Comparison of ENCODE assay signal across 28 cellular contexts in genomic region chr18:76144844-76145243, GRCh38.
"Had no signal": no experiment of that assay in that cellular context is flagged by ENCODE, and none has a peak within 500 bp of the region (broad histone marks: within the 10 kb centered on the region; RNA-seq: fewer than 3 reads in every experiment).

No MANE protein-coding gene starts in this region.

- H3K4me1 ChIP-seq: parathyroid adenoma, psoas muscle, right lobe of liver, sigmoid colon, stomach, thyroid gland, tibial nerve, upper lobe of right lung, uterus had no signal

- H3K4me3 ChIP-seq: ovary, psoas muscle, right lobe of liver, sigmoid colon, stomach, thoracic aorta, thyroid gland, tibial nerve, upper lobe of right lung, uterus had no signal

- H3K36me3 ChIP-seq: ovary, right lobe of liver, sigmoid colon, stomach, thoracic aorta, thyroid gland, tibial nerve, upper lobe of right lung, uterus had no signal

- H3K36me3 Mint-ChIP-seq: naive thymus-derived CD8-positive, alpha-beta T cell; natural killer cell treated with Interleukin-12 subunit alpha and Interleukin-12 subunit beta and Interleukin-15 and Interleukin-18, amount 100 ng/mL, for 72 hours; stimulated activated effector memory CD8-positive, alpha-beta T cell treated with anti-CD3 and anti-CD28 coated beads, Interleukin-12 subunit alpha, Interleukin-12 subunit beta, amount 100 ng/mL, for 72 hours; stimulated activated naive B cell treated with anti-CD40 and anti-IgM and Interleukin-4, amounts not matched to agents 10 μg/mL and 1 μg/mL and 100 μg/mL, for 72 hours had no signal

- H3K9me3 Mint-ChIP-seq: naive thymus-derived CD8-positive, alpha-beta T cell; natural killer cell treated with Interleukin-12 subunit alpha and Interleukin-12 subunit beta and Interleukin-15 and Interleukin-18, amount 100 ng/mL, for 72 hours; neural crest cell had no signal

- H3K27ac Mint-ChIP-seq: naive thymus-derived CD8-positive, alpha-beta T cell; natural killer cell treated with Interleukin-12 subunit alpha and Interleukin-12 subunit beta and Interleukin-15 and Interleukin-18, amount 100 ng/mL, for 72 hours; nephron progenitor cell; progenitor cell of endocrine pancreas; stimulated activated effector memory CD8-positive, alpha-beta T cell treated with anti-CD3 and anti-CD28 coated beads, Interleukin-12 subunit alpha, Interleukin-12 subunit beta, amount 100 ng/mL, for 72 hours; stimulated activated naive B cell treated with anti-CD40 and anti-IgM and Interleukin-4, amounts not matched to agents 10 μg/mL and 1 μg/mL and 100 μg/mL, for 72 hours; stimulated activated naive CD8-positive, alpha-beta T cell treated with anti-CD3 and anti-CD28 coated beads, Interleukin-15, Interleukin-2, amounts not matched to agents 100 ng/mL and 50 ng/mL, for 24 hours had no signal

- H3K27ac ChIP-seq: ovary, parathyroid adenoma, psoas muscle, right lobe of liver, sigmoid colon, stomach, thoracic aorta, thyroid gland, tibial nerve, upper lobe of right lung, uterus had no signal

- H3K4me3 Mint-ChIP-seq: naive thymus-derived CD8-positive, alpha-beta T cell; natural killer cell treated with Interleukin-12 subunit alpha and Interleukin-12 subunit beta and Interleukin-15 and Interleukin-18, amount 100 ng/mL, for 72 hours; nephron progenitor cell; neural crest cell; stimulated activated effector memory CD8-positive, alpha-beta T cell treated with anti-CD3 and anti-CD28 coated beads, Interleukin-12 subunit alpha, Interleukin-12 subunit beta, amount 100 ng/mL, for 72 hours; stimulated activated naive B cell treated with anti-CD40 and anti-IgM and Interleukin-4, amounts not matched to agents 10 μg/mL and 1 μg/mL and 100 μg/mL, for 72 hours; stimulated activated naive CD8-positive, alpha-beta T cell treated with anti-CD3 and anti-CD28 coated beads, Interleukin-15, Interleukin-2, amounts not matched to agents 100 ng/mL and 50 ng/mL, for 24 hours had no signal

- DNase-seq: naive thymus-derived CD8-positive, alpha-beta T cell; nephron progenitor cell; occipital lobe; ovary; psoas muscle; right cardiac atrium; right lobe of liver; sigmoid colon; small intestine; stimulated activated CD4-positive, alpha-beta T cell treated with anti-CD3 and anti-CD28 coated beads, Interleukin-15, amount 100 ng/mL, for 24 hours; stimulated activated CD4-positive, alpha-beta T cell treated with anti-CD3 and anti-CD28 coated beads, Interleukin-2, amount 100 ng/mL, for 24 hours; stimulated activated CD4-positive, alpha-beta T cell treated with anti-CD3 and anti-CD28 coated beads, Interleukin-2, amount 100 ng/mL, for 48 hours; stimulated activated CD4-positive, alpha-beta T cell treated with anti-CD3 and anti-CD28 coated beads, Interleukin-4, amount 100 ng/mL, for 24 hours; stimulated activated naive B cell treated with anti-CD40 and anti-IgM and Interleukin-4, amounts not matched to agents 10 μg/mL and 1 μg/mL and 100 μg/mL, for 72 hours; stimulated activated naive CD4-positive, alpha-beta T cell treated with Interleukin-2 at 50 U/mL for 16 hours; stomach; thyroid gland; trophoblast cell; upper lobe of right lung; uterus had no signal

- H3K9me3 ChIP-seq: ovary, psoas muscle, right lobe of liver, sigmoid colon, stomach, thoracic aorta, thyroid gland, tibial nerve, upper lobe of right lung, uterus had no signal

- H3K27me3 ChIP-seq: ovary, right lobe of liver, sigmoid colon, stomach, thyroid gland, tibial nerve, upper lobe of right lung, uterus had no signal

- H3K27me3 Mint-ChIP-seq: stimulated activated naive B cell treated with anti-CD40 and anti-IgM and Interleukin-4, amounts not matched to agents 10 μg/mL and 1 μg/mL and 100 μg/mL, for 72 hours had no signal

- H3K4me1 Mint-ChIP-seq: stimulated activated effector memory CD8-positive, alpha-beta T cell treated with anti-CD3 and anti-CD28 coated beads, Interleukin-12 subunit alpha, Interleukin-12 subunit beta, amount 100 ng/mL, for 72 hours; stimulated activated naive B cell treated with anti-CD40 and anti-IgM and Interleukin-4, amounts not matched to agents 10 μg/mL and 1 μg/mL and 100 μg/mL, for 72 hours had no signal
